Comparison of ENCODE assay signal across 8 cellular contexts in genomic region chr18:23504720-23505119, GRCh38. TPM values are rescaled to one million over a fixed set of nuclear protein-coding genes. Genes with fewer than 3 reads are reported as not detected.
DNase-seq lines count a peak whose midpoint lies in the region; ATAC-seq, FAIRE-seq and TF ChIP-seq lines count a peak whose summit lies in the region.

No MANE protein-coding gene starts in this region.

- H3K27ac ChIP-seq in tibial nerve: peak overlapping the region in 3 of 4 donors; percentile 7 to 97 (median 8)

- H3K4me3 ChIP-seq in fibroblast of the aortic adventitia (ENCODE audit: low read depth, low read length) (peak overlapping the region; percentile 85), tibial nerve (peak overlapping the region; percentile 57 to 95 (median 82))

- peak; percentile 42 for ATAC-seq in GM21717 (IDR thresholded peaks at IDR 0.05; ENCODE audit: unreplicated experiment)

- WGBS in tibial nerve, 2 donors: 90 to 91% methylated on average over 3 of the region's 3 CpGs

- TF ChIP-seq POLR2A in GM12891 (IDR thresholded peaks at IDR 0.05; ENCODE audit: low read depth, low read length) (no peak), tibial nerve (IDR thresholded peaks at IDR 0.05) (no peak)

- no peaks in the 10 kb centered on the region for H3K9me3 ChIP-seq in tibial nerve

- peaks cover 0 to 35% (median 21%) of the 10 kb centered on the region in 4 donors for H3K4me1 ChIP-seq in tibial nerve

- FAIRE-seq in GM12891 (lab: Jason Lieb, UNC): peak; percentile 47

- TF ChIP-seq CTCF in fibroblast of the aortic adventitia (IDR thresholded peaks at IDR 0.05; ENCODE audit: insufficient read depth, low read length) (no peak), tibial nerve (IDR thresholded peaks at IDR 0.05) (no peak)

- peaks cover 0 to 18% (median 11%) of the 10 kb centered on the region in 3 donors for H3K36me3 ChIP-seq in tibial nerve

- DNase-seq in GM12891 (ENCODE audit: insufficient read length, low spot score) (no peak), NAMALWA (ENCODE audit: low spot score) (peak; percentile 32), fibroblast of the aortic adventitia (ENCODE audit: low read depth) (no peak), tibial nerve (ENCODE audit: low spot score in 2 of 2) (no peak), NCI-H1694 (lab: John Stamatoyannopoulos, UW) (no peak), NCI-H2227 (lab: John Stamatoyannopoulos, UW; ENCODE audit: unreplicated experiment) (no peak), NCI-H146 (lab: John Stamatoyannopoulos, UW) (no peak)

- TF ChIP-seq EP300 in tibial nerve (IDR thresholded peaks at IDR 0.05): no peak

- no peaks in the 10 kb centered on the region for H3K27me3 ChIP-seq in tibial nerve

TF ChIP-seq in GM12891, 5 proteins besides CTCF, POLR2A, EP300 and RAD21:
- no peak for TF ChIP-seq PAX5 (IDR thresholded peaks at IDR 0.05; ENCODE audit: insufficient read depth, low read length, severe bottlenecking)
- TF ChIP-seq SPI1 (IDR thresholded peaks at IDR 0.05; ENCODE audit: low read depth, low read length): no peak
- no peak for TF ChIP-seq TAF1 (IDR thresholded peaks at IDR 0.05; ENCODE audit: low read depth, low read length)
- TF ChIP-seq POLR2AphosphoS5 (IDR thresholded peaks at IDR 0.05; ENCODE audit: low read depth, low read length): no peak
- TF ChIP-seq POU2F2 (IDR thresholded peaks at IDR 0.05; ENCODE audit: low read depth, low read length): no peak

RNA-seq across cellular contexts. Expression of gene RMC1, which starts 1.4 kb away (rescaled TPM):
- 25.3 TPM for polyA plus RNA-seq in GM12891 (2012; ENCODE audit: low read depth, missing spikeins)
- total RNA-seq in fibroblast of the aortic adventitia (ENCODE audit: low replicate concordance) (21.3 and 22.7 TPM in 2 replicates), tibial nerve (10 to 100 TPM; 17.3 to 32.4 (median 18.3) TPM)

RNA-seq across cellular contexts. Expression of gene RIOK3, which starts 51.6 kb away (rescaled TPM):
- polyA plus RNA-seq in GM12891 (2012; ENCODE audit: low read depth, missing spikeins): 40.4 TPM
- 58.1 and 89.3 TPM in 2 replicates for total RNA-seq in fibroblast of the aortic adventitia (ENCODE audit: low replicate concordance)
- total RNA-seq in tibial nerve: 10 to 100 TPM; 57.9 to 69.5 (median 61.4) TPM
